In the genomic region with DNA sequence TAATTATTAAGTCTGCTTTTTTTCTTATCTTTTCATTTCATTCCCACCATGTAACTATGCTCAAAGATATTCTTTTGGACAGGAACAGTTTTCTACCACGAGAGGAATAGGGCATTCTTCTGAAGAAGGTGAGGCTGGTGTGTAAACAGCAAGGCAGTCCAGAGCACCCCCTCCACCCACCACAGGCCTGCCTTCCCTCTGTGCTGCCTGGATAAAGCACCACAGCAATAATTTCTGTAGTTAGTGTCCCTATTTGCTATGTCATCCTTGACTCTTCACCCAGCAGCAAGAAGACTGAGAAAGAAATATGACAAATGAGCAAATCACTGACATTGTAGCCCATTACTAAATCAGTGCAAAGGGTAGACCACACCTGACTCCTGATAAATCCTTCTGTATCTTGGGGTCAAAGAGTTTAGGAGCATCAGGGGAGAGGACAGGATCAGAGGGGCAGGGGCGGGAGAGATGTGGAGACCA, we compare ENCODE assay signal across 20 cellular contexts.
DNase-seq lines count a peak whose midpoint lies in the region; ATAC-seq, FAIRE-seq and TF ChIP-seq lines count a peak whose summit lies in the region.
"Had no signal": no experiment of that assay in that cellular context is flagged by ENCODE, and none has a peak within 500 bp of the region (broad histone marks: within the 10 kb centered on the region; RNA-seq: fewer than 3 reads in every experiment).

No MANE protein-coding gene starts in this region.

- H3K4me1 ChIP-seq in ACC112 (ENCODE audit: control insufficient read depth, insufficient read depth, low read length, unreplicated experiment) = peaks cover 27% of the 10 kb centered on the region
- H3K4me1 ChIP-seq: neural progenitor cell had no signal

- peak; percentile 48 for DNase-seq in RCC 7860 (ENCODE audit: low spot score)
- DNase-seq in epithelial cell of prostate (ENCODE audit: low read depth, low spot score) = no peak
- DNase-seq in omental fat pad (ENCODE audit: low spot score) = no peak
- no peak for DNase-seq in COLO668 (lab: John Stamatoyannopoulos, UW; ENCODE audit: unreplicated experiment)
- DNase-seq: activated CD4-positive, alpha-beta T cell treated with anti-CD3 and anti-CD28 coated beads, Interleukin-2, amount 10 ng/mL, durations not matched to agents 7 days and 5 days; activated naive CD4-positive, alpha-beta T cell treated with anti-CD3 and anti-CD28 coated beads for 36 hours; dorsolateral prefrontal cortex; erythroblast; immature natural killer cell; KG1; midbrain; NCI-H1048; NCI-H2107; NCI-H69; stimulated activated naive CD4-positive, alpha-beta T cell treated with Interleukin-2 at 50 U/mL for 16 hours had no signal

- ATAC-seq in omental fat pad (ENCODE audit: low FRiP score) = peak; percentile 7
- no peak for ATAC-seq in HG03342 (IDR thresholded peaks at IDR 0.05; ENCODE audit: unreplicated experiment)
- ATAC-seq in HG02970 (IDR thresholded peaks at IDR 0.05; ENCODE audit: low FRiP score, unreplicated experiment) = no peak
- ATAC-seq in GM21515 (IDR thresholded peaks at IDR 0.05; ENCODE audit: unreplicated experiment) = no peak

- H2AFZ ChIP-seq in ACC112 (ENCODE audit: low read length, unreplicated experiment) = no peak overlapping the region
- H2AFZ ChIP-seq: neural progenitor cell had no signal

- no peak for FAIRE-seq in RCC 7860 (lab: Jason Lieb, UNC)

- H3K27ac ChIP-seq in ACC112 (ENCODE audit: low read depth, low read length) (peak overlapping the region; percentile 42; the same call in 1 of the 2 replicates), epithelial cell of prostate (peak overlapping the region; percentile 5)
- H3K27ac ChIP-seq: dorsolateral prefrontal cortex, neural progenitor cell had no signal

- H3K36me3 ChIP-seq in ACC112 (ENCODE audit: insufficient read depth, low read length) = no peaks in the 10 kb centered on the region
- H3K36me3 ChIP-seq: neural progenitor cell had no signal

- no peaks in the 10 kb centered on the region for H3K79me2 ChIP-seq in ACC112 (ENCODE audit: control insufficient read depth, insufficient read depth, low read length, unreplicated experiment)

- no peaks in the 10 kb centered on the region for H3K27me3 ChIP-seq in ACC112 (ENCODE audit: insufficient read depth, low read length)
- H3K27me3 ChIP-seq: neural progenitor cell had no signal

- TF ChIP-seq CTCF in omental fat pad (IDR thresholded peaks at IDR 0.05) = no peak

- H3K4me3 ChIP-seq in ACC112 (ENCODE audit: low read depth, low read length) = no peak overlapping the region
- H3K4me3 ChIP-seq: dorsolateral prefrontal cortex, neural progenitor cell had no signal
